In genomic region chr19:48176226-48176625, GRCh38 we compare ENCODE assay signal across 1 cellular context.
A peak's percentile ranks its signal among the peaks of the same experiment; 100 is the strongest.
TF ChIP-seq lines count a peak whose summit lies in the region.

No MANE protein-coding gene starts in this region.

TF ChIP-seq in HepG2, 621 proteins besides CTCF, POLR2A, EP300 and RAD21:
- peak; percentile 68 for TF ChIP-seq ZNF629 (CRISPR knock-in tag; conservative IDR thresholded peaks at IDR 0.05)
- TF ChIP-seq, protein P1, sequence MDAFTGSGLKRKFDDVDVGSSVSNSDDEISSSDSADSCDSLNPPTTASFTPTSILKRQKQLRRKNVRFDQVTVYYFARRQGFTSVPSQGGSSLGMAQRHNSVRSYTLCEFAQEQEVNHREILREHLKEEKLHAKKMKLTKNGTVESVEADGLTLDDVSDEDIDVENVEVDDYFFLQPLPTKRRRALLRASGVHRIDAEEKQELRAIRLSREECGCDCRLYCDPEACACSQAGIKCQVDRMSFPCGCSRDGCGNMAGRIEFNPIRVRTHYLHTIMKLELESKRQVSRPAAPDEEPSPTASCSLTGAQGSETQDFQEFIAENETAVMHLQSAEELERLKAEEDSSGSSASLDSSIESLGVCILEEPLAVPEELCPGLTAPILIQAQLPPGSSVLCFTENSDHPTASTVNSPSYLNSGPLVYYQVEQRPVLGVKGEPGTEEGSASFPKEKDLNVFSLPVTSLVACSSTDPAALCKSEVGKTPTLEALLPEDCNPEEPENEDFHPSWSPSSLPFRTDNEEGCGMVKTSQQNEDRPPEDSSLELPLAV (CRISPR knock-in tag; conservative IDR thresholded peaks at IDR 0.05; ENCODE audit: low read depth) = no peak
